In the genomic region with DNA sequence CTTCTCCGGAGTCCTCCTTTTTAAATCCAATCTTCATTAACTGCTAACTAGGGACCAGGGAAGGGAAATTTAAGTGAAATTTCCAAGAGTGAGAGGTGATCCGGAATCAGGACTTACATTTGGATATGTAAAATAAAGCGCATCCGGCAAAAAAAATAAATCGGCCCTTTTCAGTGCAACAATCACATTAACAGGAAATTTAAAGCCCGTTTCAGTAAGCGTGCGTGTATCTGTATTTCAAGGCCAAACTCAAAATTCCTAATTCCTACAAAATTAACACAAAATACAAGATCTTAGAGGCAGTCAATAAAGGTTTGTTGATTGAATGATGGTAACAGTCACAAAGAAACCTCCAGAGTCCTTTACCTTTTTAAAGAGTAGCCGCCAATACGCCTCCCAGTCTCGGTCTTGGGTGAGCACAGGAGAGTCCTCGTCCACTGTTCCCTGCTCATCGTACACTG, we compare ENCODE assay signal across 8 cellular contexts. TPM values are rescaled to one million over a fixed set of nuclear protein-coding genes. Genes with fewer than 3 reads are reported as not detected.
DNase-seq lines count a peak whose midpoint lies in the region; ATAC-seq and TF ChIP-seq lines count a peak whose summit lies in the region.

No MANE protein-coding gene starts in this region.

- no peak for DNase-seq in activated T-cell treated with anti-CD3 and anti-CD28 coated beads, Interleukin-2, amount 50 U/mL, for 4 hours
- DNase-seq in activated T-cell treated with anti-CD3 and anti-CD28 coated beads, Interleukin-2, amount 50 U/mL, for 48 hours = no peak
- DNase-seq in ascending aorta (ENCODE audit: low spot score in 2 of 2) = no peak
- DNase-seq in left lung = no peak
- DNase-seq in tibial artery = no peak
- no peak for DNase-seq in nucleus accumbens (lab: John Stamatoyannopoulos, UW)
- no peak for DNase-seq in SHP77 (lab: John Stamatoyannopoulos, UW)

- H3K4me3 ChIP-seq in ascending aorta (peak overlapping the region; percentile 92 to 93), left lung (peak overlapping the region; percentile 86 to 93), tibial artery (peak overlapping the region; percentile 88 to 96)

- peaks cover 51% of the 10 kb centered on the region for H3K4me1 Mint-ChIP-seq in activated T-cell treated with anti-CD3 and anti-CD28 coated beads, Interleukin-2, amount 50 U/mL, for 4 hours (ENCODE audit: low read depth)

- peaks cover 40% of the 10 kb centered on the region for H3K36me3 Mint-ChIP-seq in activated T-cell treated with anti-CD3 and anti-CD28 coated beads, Interleukin-2, amount 50 U/mL, for 4 hours (ENCODE audit: insufficient read depth)

- intact Hi-C loops in ascending aorta (cut with DNase I) (loop anchor here (2.0 to 10.0 kb wide), 4 partner anchors 78 to 498 kb away; partner anchors contain the start of genes CFAP70, ECD, FAM149B1 and SEC24C), left lung (cut with DNase I) (no loop called here), tibial artery (cut with DNase I; ENCODE audit: low total_unique reads) (no loop called here)

- no peak for TF ChIP-seq CTCF in ascending aorta (IDR thresholded peaks at IDR 0.05)
- TF ChIP-seq CTCF in left lung (IDR thresholded peaks at IDR 0.05) = no peak
- no peak for TF ChIP-seq CTCF in tibial artery (IDR thresholded peaks at IDR 0.05)

- no peaks in the 10 kb centered on the region for H3K27me3 ChIP-seq in ascending aorta
- H3K27me3 ChIP-seq in left lung = no peaks in the 10 kb centered on the region
- H3K27me3 ChIP-seq in tibial artery = no peaks in the 10 kb centered on the region

- H3K27ac ChIP-seq in ascending aorta (peak overlapping the region; percentile 71 to 83), left lung (peak overlapping the region; percentile 68 to 84), tibial artery (peak overlapping the region; percentile 65 to 83)

- H3K4me3 Mint-ChIP-seq in activated T-cell treated with anti-CD3 and anti-CD28 coated beads, Interleukin-2, amount 50 U/mL, for 4 hours = peak overlapping the region; percentile 99

- ATAC-seq in activated T-cell treated with anti-CD3 and anti-CD28 coated beads, Interleukin-2, amount 50 U/mL, for 4 hours = no peak
- ATAC-seq in left lung (no peak), GM18870 (IDR thresholded peaks at IDR 0.05; ENCODE audit: unreplicated experiment) (no peak)

- H3K9me3 ChIP-seq in ascending aorta = no peaks in the 10 kb centered on the region
- H3K9me3 ChIP-seq in left lung = no peaks in the 10 kb centered on the region
- no peaks in the 10 kb centered on the region for H3K9me3 ChIP-seq in tibial artery

- peaks cover 6 to 40% of the 10 kb centered on the region in 2 donors for H3K36me3 ChIP-seq in ascending aorta
- peaks cover 0 to 60% of the 10 kb centered on the region in 2 donors for H3K36me3 ChIP-seq in left lung
- H3K36me3 ChIP-seq in tibial artery = peaks cover 21 to 59% (median 31%) of the 10 kb centered on the region in 3 donors

- no peaks in the 10 kb centered on the region for H3K27me3 Mint-ChIP-seq in activated T-cell treated with anti-CD3 and anti-CD28 coated beads, Interleukin-2, amount 50 U/mL, for 4 hours (ENCODE audit: low read depth)

- H3K4me1 ChIP-seq in ascending aorta (peaks cover under 1 to 21% of the 10 kb centered on the region in 2 donors), left lung (peaks cover 15 to 46% of the 10 kb centered on the region in 2 donors), tibial artery (peaks cover 0 to 34% (median 22%) of the 10 kb centered on the region in 4 donors)

- H3K9me3 Mint-ChIP-seq in activated T-cell treated with anti-CD3 and anti-CD28 coated beads, Interleukin-2, amount 50 U/mL, for 4 hours = no peaks in the 10 kb centered on the region

RNA-seq across cellular contexts. Expression of gene DNAJC9, which starts 0.7 kb away (rescaled TPM):
- 10 to 100 TPM; 57.7 to 60.8 (median 59.9) TPM for total RNA-seq in activated T-cell treated with anti-CD3 and anti-CD28 coated beads, Interleukin-2, amount 50 U/mL, for 4 hours
- total RNA-seq in ascending aorta (5.3 TPM), left lung (10 to 100 TPM; 14.6 to 17.6 TPM)

RNA-seq across cellular contexts. Expression of gene MRPS16, which starts 6.1 kb away (rescaled TPM):
- 100 to 1,000 TPM; 141 to 156 (median 150) TPM for total RNA-seq in activated T-cell treated with anti-CD3 and anti-CD28 coated beads, Interleukin-2, amount 50 U/mL, for 4 hours
- total RNA-seq in ascending aorta = 44.5 TPM
- 10 to 100 TPM; 67.3 to 83.6 TPM for total RNA-seq in left lung
